In the genomic region with DNA sequence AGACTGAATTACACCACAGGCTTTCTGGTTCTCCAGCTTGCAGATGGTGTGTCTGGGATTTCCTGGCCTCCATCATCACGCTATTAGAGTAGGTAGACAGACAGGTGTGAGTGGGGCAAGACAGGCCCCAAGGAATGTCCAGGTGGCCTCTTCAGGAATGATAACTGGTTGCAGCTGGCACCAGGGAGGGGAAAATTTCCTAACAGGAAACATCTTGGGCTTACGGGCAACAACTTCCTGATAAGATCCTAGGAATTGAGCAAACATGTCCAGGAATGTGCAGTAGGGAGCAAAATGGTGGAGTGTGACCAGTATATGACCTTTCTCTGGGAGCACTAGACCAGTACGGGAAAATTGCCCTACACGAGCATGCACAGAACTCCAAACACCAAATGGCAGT, we compare ENCODE assay signal across 25 cellular contexts. TPM values are rescaled to one million over a fixed set of nuclear protein-coding genes. Genes with fewer than 3 reads are reported as not detected.
A peak's percentile ranks its signal among the peaks of the same experiment; 100 is the strongest.
DNase-seq lines count a peak whose midpoint lies in the region; ATAC-seq, FAIRE-seq and TF ChIP-seq lines count a peak whose summit lies in the region.
"Had no signal": no experiment of that assay in that cellular context is flagged by ENCODE, and none has a peak within 500 bp of the region (broad histone marks: within the 10 kb centered on the region; RNA-seq: fewer than 3 reads in every experiment).

No MANE protein-coding gene starts in this region.

- H3K36me3 Mint-ChIP-seq in activated naive CD8-positive, alpha-beta T cell treated with anti-CD3 and anti-CD28 coated beads for 36 hours: peaks cover 32% of the 10 kb centered on the region
- no peaks in the 10 kb centered on the region for H3K36me3 Mint-ChIP-seq in T-cell
- H3K36me3 Mint-ChIP-seq: mesothelial cell of epicardium had no signal

- ATAC-seq in left lung: peak; percentile 76
- ATAC-seq in HG02840 (IDR thresholded peaks at IDR 0.05; ENCODE audit: low FRiP score, unreplicated experiment): no peak
- no peak for ATAC-seq in T-cell (replicated peaks in 1 of 4)
- ATAC-seq: activated CD4-positive, CD25-positive, alpha-beta regulatory T cell treated with anti-CD3 and anti-CD28 coated beads, Interleukin-2, amount 50 U/mL, for 24 hours; activated CD8-positive, alpha-beta T cell treated with anti-CD3 and anti-CD28 coated beads, Interleukin-2, amount 10 ng/mL, durations not matched to agents 7 days and 5 days had no signal

- POLR2A ChIA-PET in T-cell (lab: Charles Lee): no interaction called here

- no peak overlapping the region for H3K27ac Mint-ChIP-seq in activated naive CD8-positive, alpha-beta T cell treated with anti-CD3 and anti-CD28 coated beads for 36 hours
- H3K27ac Mint-ChIP-seq in T-cell: no peak overlapping the region
- H3K27ac Mint-ChIP-seq: activated CD8-positive, alpha-beta T cell treated with anti-CD3 and anti-CD28 coated beads, Interleukin-2, amount 10 ng/mL, durations not matched to agents 7 days and 5 days; mesothelial cell of epicardium; nephron progenitor cell; stimulated activated naive CD8-positive, alpha-beta T cell treated with anti-CD3 and anti-CD28 coated beads, Interleukin-15, Interleukin-2, amounts not matched to agents 100 ng/mL and 50 ng/mL, for 24 hours had no signal

- H3K9me3 Mint-ChIP-seq in activated naive CD8-positive, alpha-beta T cell treated with anti-CD3 and anti-CD28 coated beads for 36 hours: no peaks in the 10 kb centered on the region
- no peaks in the 10 kb centered on the region for H3K9me3 Mint-ChIP-seq in T-cell
- H3K9me3 Mint-ChIP-seq: mesothelial cell of epicardium; stimulated activated naive CD8-positive, alpha-beta T cell treated with anti-CD3 and anti-CD28 coated beads, Interleukin-15, Interleukin-2, amounts not matched to agents 100 ng/mL and 50 ng/mL, for 24 hours had no signal

- H3K4me3 ChIP-seq in left lung: no peak overlapping the region
- H3K4me3 ChIP-seq: smooth muscle cell, tibial nerve had no signal

- DNase-seq in SIG-M5 treated with dmso at 0.1 percent for 504 hours (lab: John Stamatoyannopoulos, UW; ENCODE audit: unreplicated experiment) (peak; percentile 29), SIG-M5 (lab: John Stamatoyannopoulos, UW) (no peak), dermis microvascular lymphatic vessel endothelial cell (ENCODE audit: low read depth in 2 of 2) (peak; percentile 72 to 75), left lung (no peak), D721Med (ENCODE audit: insufficient read length, low spot score) (no peak), T-cell (no peak)
- no peak for DNase-seq in activated naive CD8-positive, alpha-beta T cell treated with anti-CD3 and anti-CD28 coated beads for 36 hours
- DNase-seq: activated CD8-positive, alpha-beta T cell treated with anti-CD3 and anti-CD28 coated beads, Interleukin-2, amount 10 ng/mL, durations not matched to agents 7 days and 5 days; activated naive CD4-positive, alpha-beta T cell treated with Interleukin-2 at 50 U/mL for 16 hours; activated T-cell treated with anti-CD3 and anti-CD28 coated beads, Interleukin-2, amount 50 U/mL, for 1 hour; H7; hippocampal formation; kidney; NCI-H2081; NCI-H510A; nephron progenitor cell; NK-92 treated with Interleukin-12 subunit alpha and Interleukin-12 subunit beta, amount 100 ng/mL, for 24 hours; stimulated activated CD4-positive, alpha-beta T cell treated with anti-CD3 and anti-CD28 coated beads, Interleukin-4, amount 100 ng/mL, for 1 hour had no signal

- no peaks in the 10 kb centered on the region for H3K27me3 Mint-ChIP-seq in activated naive CD8-positive, alpha-beta T cell treated with anti-CD3 and anti-CD28 coated beads for 36 hours
- no peaks in the 10 kb centered on the region for H3K27me3 Mint-ChIP-seq in T-cell
- H3K27me3 Mint-ChIP-seq: stimulated activated naive CD8-positive, alpha-beta T cell treated with anti-CD3 and anti-CD28 coated beads, Interleukin-15, Interleukin-2, amounts not matched to agents 100 ng/mL and 50 ng/mL, for 24 hours had no signal

- no peak overlapping the region for H3K4me3 Mint-ChIP-seq in activated naive CD8-positive, alpha-beta T cell treated with anti-CD3 and anti-CD28 coated beads for 36 hours
- H3K4me3 Mint-ChIP-seq in T-cell: no peak overlapping the region
- H3K4me3 Mint-ChIP-seq: activated CD8-positive, alpha-beta T cell treated with anti-CD3 and anti-CD28 coated beads, Interleukin-2, amount 10 ng/mL, durations not matched to agents 7 days and 5 days; mesothelial cell of epicardium; nephron progenitor cell; stimulated activated naive CD8-positive, alpha-beta T cell treated with anti-CD3 and anti-CD28 coated beads, Interleukin-15, Interleukin-2, amounts not matched to agents 100 ng/mL and 50 ng/mL, for 24 hours had no signal

- H3K27ac ChIP-seq in left lung: peak overlapping the region in 1 of 2 donors; percentile 30
- H3K27ac ChIP-seq: 22Rv1, tibial nerve had no signal

- no peaks in the 10 kb centered on the region for H3K4me1 ChIP-seq in left lung
- H3K4me1 ChIP-seq: tibial nerve had no signal

- H3K36me3 ChIP-seq in left lung: no peaks in the 10 kb centered on the region
- H3K36me3 ChIP-seq: tibial nerve had no signal

- CTCF ChIA-PET in T-cell (lab: Charles Lee): no interaction called here

- H3K9me3 ChIP-seq in left lung: no peaks in the 10 kb centered on the region
- H3K9me3 ChIP-seq: tibial nerve had no signal

- no peaks in the 10 kb centered on the region for H3K27me3 ChIP-seq in left lung
- H3K27me3 ChIP-seq: tibial nerve had no signal

- intact Hi-C loops in left lung (cut with DNase I): no loop called here

- H3K4me1 Mint-ChIP-seq in activated naive CD8-positive, alpha-beta T cell treated with anti-CD3 and anti-CD28 coated beads for 36 hours: peaks cover 2% of the 10 kb centered on the region
- H3K4me1 Mint-ChIP-seq in T-cell: no peaks in the 10 kb centered on the region

- TF ChIP-seq CTCF in left lung (IDR thresholded peaks at IDR 0.05) (no peak), D721Med (IDR thresholded peaks at IDR 0.05; ENCODE audit: insufficient read depth, missing control alignments) (no peak)

- no peak for FAIRE-seq in D721Med (lab: Jason Lieb, UNC)
- FAIRE-seq: kidney had no signal

RNA-seq across cellular contexts. Expression of a gene that starts 11.3 kb away (rescaled TPM):
- 2.0 and 3.7 TPM in 2 replicates for total RNA-seq in dermis microvascular lymphatic vessel endothelial cell
- 1 to 10 TPM; 1.8 to 3.5 TPM for total RNA-seq in left lung
- 10 to 100 TPM; 21.3 to 21.4 TPM for total RNA-seq in activated naive CD8-positive, alpha-beta T cell treated with anti-CD3 and anti-CD28 coated beads for 36 hours
- total RNA-seq in T-cell: 1 to 10 TPM in 1 of 5 donors, under 1 TPM in 4; 0.35 to 1.3 (median 0.86) TPM

Comparison
In these comparisons a context has a peak if more than half of its experiments do, and no peak if none do; other contexts are left out.
1. DNase-seq: peak in SIG-M5 treated with dmso at 0.1 percent for 504 hours (single experiment) and dermis microvascular lymphatic vessel endothelial cell (2 of 2); none in SIG-M5 (single experiment), left lung (0 of 2), D721Med (single experiment), activated naive CD8-positive, alpha-beta T cell treated with anti-CD3 and anti-CD28 coated beads for 36 hours (single experiment) and T-cell (0 of 34).